In the genomic region with DNA sequence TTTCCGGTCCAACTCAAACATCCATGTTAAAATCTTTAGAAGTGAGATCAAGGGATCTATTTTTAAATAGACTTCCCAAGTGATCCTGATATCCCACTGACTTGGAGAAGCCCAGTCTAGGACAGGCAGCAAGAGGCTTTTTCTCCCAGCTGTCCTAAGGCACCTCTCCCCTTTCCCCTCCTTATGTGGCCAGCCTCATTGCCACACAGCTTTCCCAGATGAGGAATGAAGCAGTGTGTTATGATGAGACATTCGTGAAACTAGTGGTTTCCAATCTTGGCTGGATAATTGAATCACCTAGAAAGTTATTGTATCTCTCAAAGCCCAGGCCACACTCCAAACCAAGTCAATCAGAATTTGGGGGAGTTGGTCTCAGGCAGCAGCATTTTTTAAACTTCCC, we compare ENCODE assay signal across 26 cellular contexts. TPM values are rescaled to one million over a fixed set of nuclear protein-coding genes. Genes with fewer than 3 reads are reported as not detected.
DNase-seq lines count a peak whose midpoint lies in the region; ATAC-seq and TF ChIP-seq lines count a peak whose summit lies in the region.
"Had no signal": no experiment of that assay in that cellular context is flagged by ENCODE, and none has a peak within 500 bp of the region (broad histone marks: within the 10 kb centered on the region; RNA-seq: fewer than 3 reads in every experiment).

No MANE protein-coding gene starts in this region.

- H3K27ac ChIP-seq in mammary epithelial cell (ENCODE audit: insufficient read depth, low read depth, low read length): no peak overlapping the region
- H3K27ac ChIP-seq in thoracic aorta: peak overlapping the region; percentile 24 to 45
- H3K27ac ChIP-seq in effector memory CD4-positive, alpha-beta T cell (ENCODE audit: insufficient read depth, low read length, poor library complexity, severe bottlenecking): no peak overlapping the region

- no peaks in the 10 kb centered on the region for H4K20me1 ChIP-seq in mammary epithelial cell (ENCODE audit: insufficient read depth, low read length)

- BruUV-seq in mammary epithelial cell (replicated peaks; lab: Mats Ljungman, UMichigan): no TSS peak

- intact Hi-C loops in mammary epithelial cell (cut with micrococcal nuclease): no loop called here

- no peaks in the 10 kb centered on the region for H3K27me3 ChIP-seq in mammary epithelial cell (ENCODE audit: insufficient read depth, low read length)
- H3K27me3 ChIP-seq in thoracic aorta (replicated peaks; ENCODE audit: insufficient read depth): no peaks in the 10 kb centered on the region
- no peaks in the 10 kb centered on the region for H3K27me3 ChIP-seq in effector memory CD4-positive, alpha-beta T cell (replicated peaks; ENCODE audit: control insufficient read depth, insufficient read depth, low read length, poor library complexity, severe bottlenecking)
- H3K27me3 ChIP-seq: MG63 had no signal

- no peak for ATAC-seq in thoracic aorta (ENCODE audit: insufficient number of reproducible peaks, low FRiP score, low read depth)
- no peak for ATAC-seq in HG03571 (IDR thresholded peaks at IDR 0.05; ENCODE audit: unreplicated experiment)
- no peak for ATAC-seq in GM19455 (IDR thresholded peaks at IDR 0.05; ENCODE audit: unreplicated experiment)
- ATAC-seq: HCT116, HepG2, K562 had no signal

- DNase-seq in AG10803 (ENCODE audit: low read depth): peak; percentile 3
- peak; percentile 25 for DNase-seq in mammary epithelial cell
- peak; percentile 21 for DNase-seq in fibroblast of the aortic adventitia (ENCODE audit: low read depth)
- DNase-seq in thoracic aorta (ENCODE audit: low spot score): no peak
- no peak for DNase-seq in effector memory CD4-positive, alpha-beta T cell
- DNase-seq: 8988T, ACHN, Calu3, DMS79 treated with DMSO at 0.1 percent for 48 hours, GF-D8, Kasumi-1, MG63, NCI-H1105 treated with DMSO at 0.1 percent for 48 hours, NCI-H146, NCI-H1930, NCI-H2107, NCI-H524, NCI-H748 treated with DMSO at 0.1 percent for 48 hours, SIG-M5 had no signal

- TF ChIP-seq CTCF in AG10803 (conservative IDR thresholded peaks at IDR 0.05; ENCODE audit: low read length): no peak
- no peak for TF ChIP-seq CTCF in mammary epithelial cell (conservative IDR thresholded peaks at IDR 0.05 in 1 of 2, IDR thresholded peaks at IDR 0.05 in 1 of 2; ENCODE audit: extremely low read depth in 1 of 2, insufficient read depth in 1 of 2, low read depth in 1 of 2, low read length in 2 of 2)
- no peak for TF ChIP-seq CTCF in fibroblast of the aortic adventitia (IDR thresholded peaks at IDR 0.05; ENCODE audit: insufficient read depth, low read length)
- TF ChIP-seq CTCF in thoracic aorta (IDR thresholded peaks at IDR 0.05): no peak

- no peak overlapping the region for H2AFZ ChIP-seq in mammary epithelial cell (ENCODE audit: low read depth, low read length)

- CTCF ChIA-PET in mammary epithelial cell (lab: Charles Lee; ENCODE audit: low non-redundant PET): no interaction called here

- H3K4me3 ChIP-seq in AG10803 (ENCODE audit: low read length): no peak overlapping the region
- H3K4me3 ChIP-seq in mammary epithelial cell (replicated peaks in 1 of 3; ENCODE audit: insufficient read depth in 1 of 3, low read depth in 2 of 3, low read length in 3 of 3): no peak overlapping the region
- H3K4me3 ChIP-seq in fibroblast of the aortic adventitia (ENCODE audit: low read depth, low read length): no peak overlapping the region
- H3K4me3 ChIP-seq in thoracic aorta: no peak overlapping the region
- H3K4me3 ChIP-seq in effector memory CD4-positive, alpha-beta T cell (ENCODE audit: insufficient read depth, low read depth, low read length, poor library complexity, severe bottlenecking): no peak overlapping the region
- H3K4me3 ChIP-seq: K562, MG63 had no signal

- in situ Hi-C loops in mammary epithelial cell (cut with MboI; ENCODE audit: low sequenced_read_pairs in 2 of 2): no loop called here

- H3K36me3 ChIP-seq in mammary epithelial cell (ENCODE audit: insufficient read depth, low read length) (no peaks in the 10 kb centered on the region), thoracic aorta (no peaks in the 10 kb centered on the region)
- peaks cover 25% of the 10 kb centered on the region for H3K36me3 ChIP-seq in effector memory CD4-positive, alpha-beta T cell (ENCODE audit: control insufficient read depth, insufficient read depth, low read length)
- H3K36me3 ChIP-seq: MG63 had no signal

- H3K79me2 ChIP-seq in mammary epithelial cell (ENCODE audit: insufficient read depth, low read length): no peaks in the 10 kb centered on the region

- dilution Hi-C loops in mammary epithelial cell (cut with HindIII; ENCODE audit: low sequenced_read_pairs): no loop called here

- no peak overlapping the region for H3K4me2 ChIP-seq in mammary epithelial cell (ENCODE audit: insufficient read depth, low read depth, low read length)

- 83% methylated on average over 2 of the region's 2 CpGs for WGBS in mammary epithelial cell (ENCODE audit: low coverage, missing lambda C conversion rate)

- H3K4me1 ChIP-seq in mammary epithelial cell (ENCODE audit: insufficient read depth, low read length): no peaks in the 10 kb centered on the region
- H3K4me1 ChIP-seq in thoracic aorta (ENCODE audit: control insufficient read depth in 1 of 2, low read depth in 2 of 2): peaks cover 4 to 35% of the 10 kb centered on the region in 2 donors
- no peaks in the 10 kb centered on the region for H3K4me1 ChIP-seq in effector memory CD4-positive, alpha-beta T cell (ENCODE audit: control insufficient read depth, insufficient read depth, low read length, poor library complexity, severe bottlenecking)

- H3K9me3 ChIP-seq in mammary epithelial cell (replicated peaks; ENCODE audit: insufficient read depth, low read length): no peaks in the 10 kb centered on the region
- peaks cover 3% of the 10 kb centered on the region for H3K9me3 ChIP-seq in thoracic aorta
- H3K9me3 ChIP-seq in effector memory CD4-positive, alpha-beta T cell (ENCODE audit: control insufficient read depth, low read length): peaks cover 3% of the 10 kb centered on the region
- H3K9me3 ChIP-seq: MG63 had no signal

- H3K9ac ChIP-seq in mammary epithelial cell (ENCODE audit: insufficient read depth, low read length): no peak overlapping the region

RNA-seq across cellular contexts. Expression of gene HSD17B13, which starts 16.8 kb away (rescaled TPM):
- total RNA-seq in mammary epithelial cell (not detected), fibroblast of the aortic adventitia (ENCODE audit: low replicate concordance) (0.18 TPM in 1 of 2 replicates, not detected in the other), thoracic aorta (under 1 TPM; 0.54 to 0.71 TPM)
- polyA plus RNA-seq in mammary epithelial cell: not detected
- polyA minus RNA-seq in mammary epithelial cell: not detected
- total RNA-seq: Calu3, HT-29 had no signal
- polyA plus RNA-seq: BJ had no signal

RNA-seq across cellular contexts. Expression of gene HSD17B11, which starts 51.5 kb away (rescaled TPM):
- 1 to 10 TPM; 3.8 to 4.2 TPM for total RNA-seq in mammary epithelial cell
- polyA plus RNA-seq in mammary epithelial cell: 4.4 TPM
- polyA minus RNA-seq in mammary epithelial cell: 5.3 TPM
- 46.8 and 297 TPM in 2 replicates for total RNA-seq in fibroblast of the aortic adventitia (ENCODE audit: low replicate concordance)
- total RNA-seq in thoracic aorta: 10 to 100 TPM; 43.2 to 57.6 TPM

Comparison
In these comparisons a context has a peak if more than half of its experiments do, and no peak if none do; other contexts are left out.
1. DNase-seq: peak in AG10803 (single experiment), mammary epithelial cell (single experiment) and fibroblast of the aortic adventitia (single experiment); none in thoracic aorta (single experiment) and effector memory CD4-positive, alpha-beta T cell (0 of 3).
2. H3K27ac ChIP-seq: peak in thoracic aorta (2 of 2); none in mammary epithelial cell (single experiment) and effector memory CD4-positive, alpha-beta T cell (single experiment).